Comparison of ENCODE assay signal across 35 cellular contexts in genomic region chr3:126501736-126502135, GRCh38. TPM values are rescaled to one million over a fixed set of nuclear protein-coding genes. Genes with fewer than 3 reads are reported as not detected.
DNase-seq lines count a peak whose midpoint lies in the region; ATAC-seq and TF ChIP-seq lines count a peak whose summit lies in the region.
"Had no signal": no experiment of that assay in that cellular context is flagged by ENCODE, and none has a peak within 500 bp of the region (broad histone marks: within the 10 kb centered on the region; RNA-seq: fewer than 3 reads in every experiment).

No MANE protein-coding gene starts in this region.

- BruUV-seq in OCI-LY7 (replicated peaks; lab: Mats Ljungman, UMichigan) = no TSS peak

- no peak overlapping the region for H3K4me3 Mint-ChIP-seq in endodermal cell
- H3K4me3 Mint-ChIP-seq: activated CD4-positive, alpha-beta memory T cell treated with anti-CD3 and anti-CD28 coated beads, Interleukin-2, amount 10 ng/mL, durations not matched to agents 7 days and 5 days; activated naive CD4-positive, alpha-beta T cell treated with anti-CD3 and anti-CD28 coated beads for 36 hours; central memory CD8-positive, alpha-beta T cell; effector memory CD8-positive, alpha-beta T cell; natural killer cell treated with Interleukin-12 subunit alpha and Interleukin-12 subunit beta and Interleukin-15 and Interleukin-18, amount 100 ng/mL, for 72 hours; stimulated activated memory B cell treated with anti-CD40 and anti-IgM and Interleukin-4, amounts not matched to agents 10 μg/mL and 1 μg/mL and 100 μg/mL, for 72 hours had no signal

- H3K27me3 Mint-ChIP-seq in endodermal cell (ENCODE audit: insufficient read depth) = no peaks in the 10 kb centered on the region
- H3K27me3 Mint-ChIP-seq: activated CD4-positive, alpha-beta memory T cell treated with anti-CD3 and anti-CD28 coated beads, Interleukin-2, amount 10 ng/mL, durations not matched to agents 7 days and 5 days had no signal

- H2AFZ ChIP-seq in OCI-LY7 (ENCODE audit: low read length) = no peak overlapping the region

- H4K20me1 ChIP-seq in OCI-LY7 (ENCODE audit: insufficient read depth, low read length) = no peaks in the 10 kb centered on the region

- no peak overlapping the region for H3K9ac ChIP-seq in endodermal cell (ENCODE audit: extremely low read depth, low read length, poor library complexity, severe bottlenecking)
- H3K9ac ChIP-seq: KMS-11 had no signal

- H3K36me3 ChIP-seq in H7 (replicated peaks; ENCODE audit: control insufficient read depth, insufficient read depth, low read length) = no peaks in the 10 kb centered on the region
- H3K36me3 ChIP-seq in endodermal cell (ENCODE audit: control insufficient read depth, insufficient read depth, low read length) = no peaks in the 10 kb centered on the region
- H3K36me3 ChIP-seq in mucosa of descending colon (ENCODE audit: low read depth) = no peaks in the 10 kb centered on the region
- H3K36me3 ChIP-seq in MG63 = no peaks in the 10 kb centered on the region
- H3K36me3 ChIP-seq in brain microvascular endothelial cell (replicated peaks) = no peaks in the 10 kb centered on the region
- no peaks in the 10 kb centered on the region for H3K36me3 ChIP-seq in OCI-LY7 (ENCODE audit: insufficient read depth, low read length)

- no peak overlapping the region for H3K27ac Mint-ChIP-seq in endodermal cell
- H3K27ac Mint-ChIP-seq: activated CD4-positive, alpha-beta memory T cell treated with anti-CD3 and anti-CD28 coated beads, Interleukin-2, amount 10 ng/mL, durations not matched to agents 7 days and 5 days; activated naive CD4-positive, alpha-beta T cell treated with anti-CD3 and anti-CD28 coated beads for 36 hours; natural killer cell treated with Interleukin-12 subunit alpha and Interleukin-12 subunit beta and Interleukin-15 and Interleukin-18, amount 100 ng/mL, for 72 hours; stimulated activated memory B cell treated with anti-CD40 and anti-IgM and Interleukin-4, amounts not matched to agents 10 μg/mL and 1 μg/mL and 100 μg/mL, for 72 hours had no signal

- no peaks in the 10 kb centered on the region for H3K79me2 ChIP-seq in OCI-LY7 (ENCODE audit: insufficient read depth, low read depth, low read length)

- DNase-seq in H7 = peak; percentile 82
- peak; percentile 67 for DNase-seq in endodermal cell
- no peak for DNase-seq in mucosa of descending colon
- DNase-seq in MG63 = no peak
- no peak for DNase-seq in brain microvascular endothelial cell
- no peak for DNase-seq in OCI-LY7 (ENCODE audit: low spot score)
- DNase-seq: activated CD4-positive, alpha-beta memory T cell treated with anti-CD3 and anti-CD28 coated beads, Interleukin-2, amount 10 ng/mL, durations not matched to agents 7 days and 5 days; activated naive CD4-positive, alpha-beta T cell treated with anti-CD3 and anti-CD28 coated beads for 36 hours; C1 segment of cervical spinal cord; DMS53; effector memory CD8-positive, alpha-beta T cell; foreskin keratinocyte; HCEC 1CT; head of caudate nucleus; kidney glomerular epithelial cell; MM.1S; NCI-H1436; NCI-H2081; SIG-M5; substantia nigra had no signal

- 78 to 93% methylated on average over 3 to 7 of the region's 7 CpGs for WGBS in endodermal cell (ENCODE audit: insufficient coverage in 1 of 2, insufficient read length in 1 of 2), 2 experiments

- in situ Hi-C loops in brain microvascular endothelial cell (cut with HindIII; ENCODE audit: low pct_ligation_motif_present, low sequenced_read_pairs) = no loop called here

- H3K9me3 Mint-ChIP-seq in endodermal cell = no peaks in the 10 kb centered on the region
- H3K9me3 Mint-ChIP-seq: activated CD4-positive, alpha-beta memory T cell treated with anti-CD3 and anti-CD28 coated beads, Interleukin-2, amount 10 ng/mL, durations not matched to agents 7 days and 5 days; activated naive CD4-positive, alpha-beta T cell treated with anti-CD3 and anti-CD28 coated beads for 36 hours; central memory CD8-positive, alpha-beta T cell; effector memory CD8-positive, alpha-beta T cell; natural killer cell treated with Interleukin-12 subunit alpha and Interleukin-12 subunit beta and Interleukin-15 and Interleukin-18, amount 100 ng/mL, for 72 hours; stimulated activated memory B cell treated with anti-CD40 and anti-IgM and Interleukin-4, amounts not matched to agents 10 μg/mL and 1 μg/mL and 100 μg/mL, for 72 hours had no signal

- H3K27me3 ChIP-seq in H7 (ENCODE audit: control insufficient read depth, insufficient read depth, low read length) (no peaks in the 10 kb centered on the region), endodermal cell (ENCODE audit: control insufficient read depth, insufficient read depth, low read length, poor library complexity, severe bottlenecking) (no peaks in the 10 kb centered on the region), MG63 (peaks cover 9% of the 10 kb centered on the region), brain microvascular endothelial cell (replicated peaks) (no peaks in the 10 kb centered on the region)

- no peak overlapping the region for H3K4me3 ChIP-seq in H7 (ENCODE audit: insufficient read depth, low read depth, low read length)
- H3K4me3 ChIP-seq in endodermal cell (ENCODE audit: low read length) = no peak overlapping the region
- peak overlapping the region; percentile 1 for H3K4me3 ChIP-seq in mucosa of descending colon
- no peak overlapping the region for H3K4me3 ChIP-seq in MG63
- no peak overlapping the region for H3K4me3 ChIP-seq in brain microvascular endothelial cell (ENCODE audit: low read depth, low read length)
- H3K4me3 ChIP-seq in OCI-LY7 (ENCODE audit: low read depth, low read length, poor library complexity, severe bottlenecking) = no peak overlapping the region

- H3K4me2 ChIP-seq in OCI-LY7 (ENCODE audit: low read length) = no peak overlapping the region
- H3K4me2 ChIP-seq: KMS-11 had no signal

- H3K9me2 ChIP-seq in OCI-LY7 (ENCODE audit: insufficient read depth, low read length) = no peaks in the 10 kb centered on the region

- no peaks in the 10 kb centered on the region for H3K9me3 ChIP-seq in endodermal cell (ENCODE audit: control insufficient read depth, low read length)
- H3K9me3 ChIP-seq in mucosa of descending colon = no peaks in the 10 kb centered on the region
- no peaks in the 10 kb centered on the region for H3K9me3 ChIP-seq in MG63
- H3K9me3 ChIP-seq in OCI-LY7 (ENCODE audit: low read length) = no peaks in the 10 kb centered on the region

- no peak for ATAC-seq in mucosa of descending colon
- ATAC-seq: effector memory CD8-positive, alpha-beta T cell; esophagus mucosa; foreskin keratinocyte; natural killer cell treated with Interleukin-12 subunit alpha and Interleukin-12 subunit beta and Interleukin-15 and Interleukin-18, amount 100 ng/mL, for 72 hours; Panc1; stimulated activated memory B cell treated with anti-CD40 and anti-IgM and Interleukin-4, amounts not matched to agents 10 μg/mL and 1 μg/mL and 100 μg/mL, for 72 hours had no signal

- H3K27ac ChIP-seq in endodermal cell (ENCODE audit: low read depth, low read length) = no peak overlapping the region
- H3K27ac ChIP-seq in brain microvascular endothelial cell = no peak overlapping the region
- no peak overlapping the region for H3K27ac ChIP-seq in OCI-LY7 (ENCODE audit: low read depth, low read length, poor library complexity, severe bottlenecking)
- H3K27ac ChIP-seq: foreskin keratinocyte, HL-60, KMS-11 had no signal

- TF ChIP-seq CTCF in endodermal cell (conservative IDR thresholded peaks at IDR 0.05) (no peak), mucosa of descending colon (IDR thresholded peaks at IDR 0.05) (no peak), brain microvascular endothelial cell (IDR thresholded peaks at IDR 0.05; ENCODE audit: low read depth, low read length, missing control alignments) (no peak), OCI-LY7 (conservative IDR thresholded peaks at IDR 0.05; ENCODE audit: low read length) (no peak)

- H3K4me1 ChIP-seq in endodermal cell (ENCODE audit: control insufficient read depth, insufficient read depth, low read length) (peaks cover 6% of the 10 kb centered on the region), mucosa of descending colon (ENCODE audit: low read depth) (no peaks in the 10 kb centered on the region), OCI-LY7 (ENCODE audit: insufficient read depth, low read length, poor library complexity, severe bottlenecking) (peaks cover 35% of the 10 kb centered on the region)
- H3K4me1 ChIP-seq: foreskin keratinocyte had no signal

- POLR2A ChIA-PET in OCI-LY7 (lab: Charles Lee) = no interaction called here

- intact Hi-C loops in mucosa of descending colon (cut with DNase I, micrococcal nuclease) (no loop called here), OCI-LY7 (cut with micrococcal nuclease; ENCODE audit: unreplicated experiment) (no loop called here)

- CTCF ChIA-PET in OCI-LY7 (lab: Charles Lee; ENCODE audit: unreplicated experiment) = no interaction called here

- H3K36me3 Mint-ChIP-seq in endodermal cell (ENCODE audit: low read depth) = no peaks in the 10 kb centered on the region
- H3K36me3 Mint-ChIP-seq: natural killer cell treated with Interleukin-12 subunit alpha and Interleukin-12 subunit beta and Interleukin-15 and Interleukin-18, amount 100 ng/mL, for 72 hours; stimulated activated memory B cell treated with anti-CD40 and anti-IgM and Interleukin-4, amounts not matched to agents 10 μg/mL and 1 μg/mL and 100 μg/mL, for 72 hours had no signal

- H3K4me1 Mint-ChIP-seq in endodermal cell = peaks cover 8% of the 10 kb centered on the region
- H3K4me1 Mint-ChIP-seq: central memory CD8-positive, alpha-beta T cell; stimulated activated memory B cell treated with anti-CD40 and anti-IgM and Interleukin-4, amounts not matched to agents 10 μg/mL and 1 μg/mL and 100 μg/mL, for 72 hours had no signal

RNA-seq across cellular contexts. Expression of gene UROC1, which starts 15.8 kb away (rescaled TPM):
- not detected in 2 replicates for total RNA-seq in H7 (2014; rRNA removed; shearing (Covaris generic))
- total RNA-seq in endodermal cell (not detected), mucosa of descending colon (not detected), OCI-LY7 (2022) (not detected in 2 replicates)
- not detected for polyA plus RNA-seq in endodermal cell (2013, experiment 1 of 2)
- not detected for polyA plus RNA-seq in endodermal cell (2013, experiment 2 of 2)
- not detected in 2 replicates for total RNA-seq in MG63 (2014; rRNA removed; shearing (Covaris generic); ENCODE audit: low replicate concordance)
- total RNA-seq in OCI-LY7 (2014; rRNA removed; shearing (Covaris generic)) = 0.09 TPM in 1 of 2 replicates, not detected in the other
- total RNA-seq: activated CD4-positive, alpha-beta memory T cell treated with anti-CD3 and anti-CD28 coated beads, Interleukin-2, amount 10 ng/mL, durations not matched to agents 7 days and 5 days; activated naive CD4-positive, alpha-beta T cell treated with anti-CD3 and anti-CD28 coated beads for 36 hours; esophagus mucosa; foreskin keratinocyte; lung microvascular endothelial cell; mononuclear cell; natural killer cell treated with Interleukin-12 subunit alpha and Interleukin-12 subunit beta and Interleukin-15 and Interleukin-18, amount 100 ng/mL, for 72 hours; osteocyte; skeletal muscle tissue; T-helper 2 cell treated with Interferon-gamma antibody and Interleukin-4, amounts not matched to agents 100 ng/mL and 5 ng/mL, for 36 hours; ureter had no signal
- polyA plus RNA-seq: adipose tissue, AG04450, foreskin keratinocyte had no signal

RNA-seq across cellular contexts. Expression of gene CHST13, which starts 22.2 kb away (rescaled TPM):
- total RNA-seq in H7 (2014; rRNA removed; shearing (Covaris generic)) = 2.5 and 2.8 TPM in 2 replicates
- total RNA-seq in endodermal cell (1 to 10 TPM; 1.6 to 6.7 TPM), mucosa of descending colon (1 to 10 TPM in 1 of 3 donors, under 1 TPM in 2; 0.27 to 5.7 (median 0.98) TPM), OCI-LY7 (2022) (not detected in 2 replicates)
- polyA plus RNA-seq in endodermal cell (2013, experiment 1 of 2) = 0.64 TPM
- 0.37 TPM for polyA plus RNA-seq in endodermal cell (2013, experiment 2 of 2)
- not detected in 2 replicates for total RNA-seq in MG63 (2014; rRNA removed; shearing (Covaris generic); ENCODE audit: low replicate concordance)
- not detected in 2 replicates for total RNA-seq in OCI-LY7 (2014; rRNA removed; shearing (Covaris generic))
- total RNA-seq: activated CD4-positive, alpha-beta memory T cell treated with anti-CD3 and anti-CD28 coated beads, Interleukin-2, amount 10 ng/mL, durations not matched to agents 7 days and 5 days; activated naive CD4-positive, alpha-beta T cell treated with anti-CD3 and anti-CD28 coated beads for 36 hours; esophagus mucosa; lung microvascular endothelial cell; osteocyte; skeletal muscle tissue; T-helper 2 cell treated with Interferon-gamma antibody and Interleukin-4, amounts not matched to agents 100 ng/mL and 5 ng/mL, for 36 hours; ureter had no signal
- polyA plus RNA-seq: AG04450 had no signal

RNA-seq across cellular contexts. Expression of gene ZXDC, which starts 26.0 kb away (rescaled TPM):
- total RNA-seq in H7 (2014; rRNA removed; shearing (Covaris generic)) = 27.2 and 33.2 TPM in 2 replicates
- total RNA-seq in endodermal cell = 10 to 100 TPM; 30.5 to 31.6 TPM
- polyA plus RNA-seq in endodermal cell (2013, experiment 1 of 2) = 22.5 TPM
- polyA plus RNA-seq in endodermal cell (2013, experiment 2 of 2) = 21.5 TPM
- 10 to 100 TPM; 28.7 to 39.4 (median 37.7) TPM for total RNA-seq in mucosa of descending colon
- total RNA-seq in MG63 (2014; rRNA removed; shearing (Covaris generic); ENCODE audit: low replicate concordance) = 16.3 and 22.2 TPM in 2 replicates
- total RNA-seq in OCI-LY7 (2014; rRNA removed; shearing (Covaris generic)) = 26.6 and 34.9 TPM in 2 replicates
- 32.2 and 38.6 TPM in 2 replicates for total RNA-seq in OCI-LY7 (2022)

RNA-seq across cellular contexts. Expression of gene C3orf22, which starts 57.0 kb away (rescaled TPM):
- not detected in 2 replicates for total RNA-seq in H7 (2014; rRNA removed; shearing (Covaris generic))
- total RNA-seq in endodermal cell (not detected), mucosa of descending colon (not detected), OCI-LY7 (2022) (not detected in 2 replicates)
- not detected for polyA plus RNA-seq in endodermal cell (2013, experiment 1 of 2)
- not detected for polyA plus RNA-seq in endodermal cell (2013, experiment 2 of 2)
- not detected in 2 replicates for total RNA-seq in MG63 (2014; rRNA removed; shearing (Covaris generic); ENCODE audit: low replicate concordance)
- not detected in 2 replicates for total RNA-seq in OCI-LY7 (2014; rRNA removed; shearing (Covaris generic))
- total RNA-seq: activated CD4-positive, alpha-beta memory T cell treated with anti-CD3 and anti-CD28 coated beads, Interleukin-2, amount 10 ng/mL, durations not matched to agents 7 days and 5 days; activated naive CD4-positive, alpha-beta T cell treated with anti-CD3 and anti-CD28 coated beads for 36 hours; esophagus mucosa; foreskin keratinocyte; lung microvascular endothelial cell; mononuclear cell; natural killer cell treated with Interleukin-12 subunit alpha and Interleukin-12 subunit beta and Interleukin-15 and Interleukin-18, amount 100 ng/mL, for 72 hours; osteocyte; T-helper 2 cell treated with Interferon-gamma antibody and Interleukin-4, amounts not matched to agents 100 ng/mL and 5 ng/mL, for 36 hours; ureter had no signal
- polyA plus RNA-seq: adipose tissue, AG04450, foreskin keratinocyte had no signal

Comparison
In these comparisons a context has a peak if more than half of its experiments do, and no peak if none do; other contexts are left out.
1. DNase-seq: peak in H7 (single experiment) and endodermal cell (single experiment); none in mucosa of descending colon (0 of 3), MG63 (single experiment), brain microvascular endothelial cell (single experiment) and OCI-LY7 (single experiment).